ENCODE assay signal across 14 cellular contexts in genomic region chr14:77654001-77654431, GRCh38. TPM values are rescaled to one million over a fixed set of nuclear protein-coding genes. Genes with fewer than 3 reads are reported as not detected.
DNase-seq lines count a peak whose midpoint lies in the region; ATAC-seq and TF ChIP-seq lines count a peak whose summit lies in the region.
"Had no signal": no experiment of that assay in that cellular context is flagged by ENCODE, and none has a peak within 500 bp of the region (broad histone marks: within the 10 kb centered on the region; RNA-seq: fewer than 3 reads in every experiment).

No MANE protein-coding gene starts in this region.

- DNase-seq in DMS153 (lab: John Stamatoyannopoulos, UW): peak; percentile 72
- DNase-seq in Karpas-422: no peak
- DNase-seq in left colon: no peak
- DNase-seq in progenitor cell of endocrine pancreas (ENCODE audit: low spot score, unreplicated experiment): no peak
- DNase-seq in activated gamma-delta T cell (lab: John Stamatoyannopoulos, UW): no peak
- DNase-seq: activated T-cell treated with anti-CD3 and anti-CD28 coated beads, Interleukin-2, amount 50 U/mL, for 1 hour; CD4-positive, alpha-beta T cell; OCI-M1; sigmoid colon had no signal

- no peaks in the 10 kb centered on the region for H3K9me3 Mint-ChIP-seq in progenitor cell of endocrine pancreas (ENCODE audit: low read depth)
- H3K9me3 Mint-ChIP-seq: CD4-positive, alpha-beta T cell; natural killer cell treated with Interleukin-12 subunit alpha and Interleukin-12 subunit beta and Interleukin-15 and Interleukin-18, amount 100 ng/mL, for 72 hours; stimulated activated naive CD8-positive, alpha-beta T cell treated with anti-CD3 and anti-CD28 coated beads, Interleukin-15, amount 100 ng/mL, for 72 hours had no signal

- H3K4me1 Mint-ChIP-seq in progenitor cell of endocrine pancreas (ENCODE audit: low read depth): peaks cover 7% of the 10 kb centered on the region
- H3K4me1 Mint-ChIP-seq: stimulated activated naive CD8-positive, alpha-beta T cell treated with anti-CD3 and anti-CD28 coated beads, Interleukin-15, amount 100 ng/mL, for 72 hours had no signal

- peaks cover 3% of the 10 kb centered on the region for H3K27me3 Mint-ChIP-seq in progenitor cell of endocrine pancreas
- H3K27me3 Mint-ChIP-seq: CD4-positive, alpha-beta T cell; natural killer cell treated with Interleukin-12 subunit alpha and Interleukin-12 subunit beta and Interleukin-15 and Interleukin-18, amount 100 ng/mL, for 72 hours; stimulated activated naive CD8-positive, alpha-beta T cell treated with anti-CD3 and anti-CD28 coated beads, Interleukin-15, amount 100 ng/mL, for 72 hours had no signal

- intact Hi-C loops in left colon (cut with DNase I, micrococcal nuclease): no loop called here

- ATAC-seq in left colon: peak; percentile 11
- no peak for ATAC-seq in HG02840 (IDR thresholded peaks at IDR 0.05; ENCODE audit: low FRiP score, unreplicated experiment)
- no peak for ATAC-seq in HG03469 (IDR thresholded peaks at IDR 0.05; ENCODE audit: unreplicated experiment)

- H3K36me3 ChIP-seq in Karpas-422 (ENCODE audit: insufficient read depth, low read length): no peaks in the 10 kb centered on the region
- no peaks in the 10 kb centered on the region for H3K36me3 ChIP-seq in OCI-LY3 (replicated peaks; ENCODE audit: low read depth, low read length)
- H3K36me3 ChIP-seq: sigmoid colon had no signal

- H3K27me3 ChIP-seq in Karpas-422 (ENCODE audit: low read length) (no peaks in the 10 kb centered on the region), OCI-LY3 (ENCODE audit: low read depth, low read length) (no peaks in the 10 kb centered on the region)
- H3K27me3 ChIP-seq: sigmoid colon had no signal

- no peaks in the 10 kb centered on the region for H3K9me2 ChIP-seq in Karpas-422 (replicated peaks; ENCODE audit: insufficient read depth, low read length)

- H2AFZ ChIP-seq in Karpas-422 (ENCODE audit: low read length) (peak overlapping the region; percentile 25; the same call in 1 of the 2 replicates), OCI-LY3 (ENCODE audit: low read depth, low read length) (peak overlapping the region; percentile 17; the same call in 1 of the 2 replicates)

- no peaks in the 10 kb centered on the region for H3K9me3 ChIP-seq in Karpas-422 (ENCODE audit: low read length)
- H3K9me3 ChIP-seq in OCI-LY3 (ENCODE audit: insufficient read depth, low read length): no peaks in the 10 kb centered on the region
- H3K9me3 ChIP-seq: sigmoid colon had no signal

- H3K9ac ChIP-seq in Karpas-422 (ENCODE audit: low read length) (0 out of 2 replicates have a peak overlapping the region, but pooled peaks have one; percentile 6), OCI-LY3 (ENCODE audit: low read length) (no peak overlapping the region)

- H3K4me1 ChIP-seq in Karpas-422 (ENCODE audit: low read length): peaks cover 8% of the 10 kb centered on the region
- no peaks in the 10 kb centered on the region for H3K4me1 ChIP-seq in OCI-LY3 (ENCODE audit: low read length)
- H3K4me1 ChIP-seq: sigmoid colon had no signal

- H3K79me2 ChIP-seq in Karpas-422 (ENCODE audit: low read length) (no peaks in the 10 kb centered on the region), OCI-LY3 (ENCODE audit: low read length) (no peaks in the 10 kb centered on the region)

- no peak overlapping the region for H3K27ac Mint-ChIP-seq in progenitor cell of endocrine pancreas
- H3K27ac Mint-ChIP-seq: CD4-positive, alpha-beta T cell; natural killer cell treated with Interleukin-12 subunit alpha and Interleukin-12 subunit beta and Interleukin-15 and Interleukin-18, amount 100 ng/mL, for 72 hours had no signal

- no peak overlapping the region for H3K4me3 ChIP-seq in Karpas-422 (ENCODE audit: low read length)
- no peak overlapping the region for H3K4me3 ChIP-seq in OCI-LY3 (ENCODE audit: low read length)
- H3K4me3 ChIP-seq: sigmoid colon had no signal

- no peaks in the 10 kb centered on the region for H3K36me3 Mint-ChIP-seq in progenitor cell of endocrine pancreas (ENCODE audit: insufficient read depth)
- H3K36me3 Mint-ChIP-seq: natural killer cell treated with Interleukin-12 subunit alpha and Interleukin-12 subunit beta and Interleukin-15 and Interleukin-18, amount 100 ng/mL, for 72 hours had no signal

- TF ChIP-seq CTCF in OCI-LY3 (IDR thresholded peaks at IDR 0.05; ENCODE audit: low read depth, low read length): no peak
- TF ChIP-seq CTCF in progenitor cell of endocrine pancreas (IDR thresholded peaks at IDR 0.05; ENCODE audit: unreplicated experiment): no peak

- H3K27ac ChIP-seq in Karpas-422 (ENCODE audit: low read length) (no peak overlapping the region), OCI-LY3 (ENCODE audit: low read length) (no peak overlapping the region)
- H3K27ac ChIP-seq: sigmoid colon had no signal

- H4K20me1 ChIP-seq in Karpas-422 (ENCODE audit: insufficient read depth, low read depth, low read length): no peaks in the 10 kb centered on the region
- no peaks in the 10 kb centered on the region for H4K20me1 ChIP-seq in OCI-LY3 (ENCODE audit: insufficient read depth, low read length)

- no peak overlapping the region for H3K4me3 Mint-ChIP-seq in progenitor cell of endocrine pancreas (ENCODE audit: low read depth)
- H3K4me3 Mint-ChIP-seq: CD4-positive, alpha-beta T cell; natural killer cell treated with Interleukin-12 subunit alpha and Interleukin-12 subunit beta and Interleukin-15 and Interleukin-18, amount 100 ng/mL, for 72 hours; stimulated activated naive CD8-positive, alpha-beta T cell treated with anti-CD3 and anti-CD28 coated beads, Interleukin-15, amount 100 ng/mL, for 72 hours had no signal

- H3K4me2 ChIP-seq in Karpas-422 (ENCODE audit: low read depth, low read length, poor library complexity, severe bottlenecking): no peak overlapping the region
- H3K4me2 ChIP-seq in OCI-LY3 (ENCODE audit: low read length): no peak overlapping the region

RNA-seq across cellular contexts. Expression of gene SPTLC2, which starts 37.6 kb away (rescaled TPM):
- 70.9 and 97.0 TPM in 2 replicates for total RNA-seq in Karpas-422 (2014; rRNA removed; shearing (Covaris generic); ENCODE audit: low replicate concordance)
- total RNA-seq in left colon (10 to 100 TPM; 59.8 to 72.3 TPM), progenitor cell of endocrine pancreas (53.6 and 54.2 TPM in 2 replicates)

RNA-seq across cellular contexts. Expression of gene ALKBH1, which starts 53.8 kb away (rescaled TPM):
- total RNA-seq in Karpas-422 (2014; rRNA removed; shearing (Covaris generic); ENCODE audit: low replicate concordance): 13.5 and 17.1 TPM in 2 replicates
- total RNA-seq in left colon (10 to 100 TPM; 11.4 to 14.4 TPM), progenitor cell of endocrine pancreas (14.4 and 14.5 TPM in 2 replicates)

RNA-seq across cellular contexts. Expression of gene SLIRP, which starts 53.9 kb away (rescaled TPM):
- total RNA-seq in Karpas-422 (2014; rRNA removed; shearing (Covaris generic); ENCODE audit: low replicate concordance): 204 and 470 TPM in 2 replicates
- total RNA-seq in left colon: 100 to 1,000 TPM in 1 of 2 donors, 10 to 100 TPM in 1; 84.5 to 124 TPM
- total RNA-seq in progenitor cell of endocrine pancreas: 148 and 158 TPM in 2 replicates
